In the genomic region with DNA sequence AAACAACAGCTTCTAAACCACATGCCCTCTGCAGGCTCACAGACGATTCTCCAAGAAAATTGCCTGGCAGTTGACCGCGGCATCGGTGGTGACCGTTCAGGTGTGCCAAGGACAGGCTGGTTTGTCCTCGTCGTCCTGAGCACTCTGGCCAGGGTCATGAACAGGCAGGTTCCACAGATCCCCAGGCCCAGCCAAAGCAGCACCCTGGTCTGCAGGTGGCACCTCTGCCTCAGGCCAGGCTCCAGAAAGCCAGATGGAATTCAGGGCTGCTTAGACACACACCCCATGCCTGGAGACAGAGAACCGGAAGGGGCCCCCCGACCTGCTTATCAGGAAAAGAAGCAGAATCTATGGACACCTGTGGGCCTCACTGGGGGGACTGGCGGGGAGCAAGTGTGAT, we compare ENCODE assay signal across 27 cellular contexts.
"Had no signal": no experiment of that assay in that cellular context is flagged by ENCODE, and none has a peak within 500 bp of the region (broad histone marks: within the 10 kb centered on the region; RNA-seq: fewer than 3 reads in every experiment).

No MANE protein-coding gene starts in this region.

- H3K27me3 ChIP-seq: adrenal gland had no signal

- H3K36me3 Mint-ChIP-seq: activated naive CD8-positive, alpha-beta T cell treated with anti-CD3 and anti-CD28 coated beads, Interleukin-2, amount 10 ng/mL, durations not matched to agents 7 days and 5 days; T-cell had no signal

- H3K27me3 Mint-ChIP-seq: activated CD4-positive, alpha-beta memory T cell treated with anti-CD3 and anti-CD28 coated beads, Interleukin-2, amount 10 ng/mL, durations not matched to agents 7 days and 5 days; activated naive CD8-positive, alpha-beta T cell treated with anti-CD3 and anti-CD28 coated beads, Interleukin-2, amount 10 ng/mL, durations not matched to agents 7 days and 5 days had no signal

- H3K4me1 ChIP-seq: adrenal gland, breast epithelium had no signal

- H3K27ac ChIP-seq: adrenal gland, breast epithelium, VCaP had no signal

- H3K9me3 Mint-ChIP-seq: activated CD4-positive, alpha-beta memory T cell treated with anti-CD3 and anti-CD28 coated beads, Interleukin-2, amount 10 ng/mL, durations not matched to agents 7 days and 5 days; activated naive CD8-positive, alpha-beta T cell treated with anti-CD3 and anti-CD28 coated beads, Interleukin-2, amount 10 ng/mL, durations not matched to agents 7 days and 5 days; T-cell had no signal

- H3K4me1 Mint-ChIP-seq: activated CD4-positive, alpha-beta memory T cell treated with anti-CD3 and anti-CD28 coated beads, Interleukin-2, amount 10 ng/mL, durations not matched to agents 7 days and 5 days; activated naive CD8-positive, alpha-beta T cell treated with anti-CD3 and anti-CD28 coated beads, Interleukin-2, amount 10 ng/mL, durations not matched to agents 7 days and 5 days; T-cell had no signal

- H3K9me3 ChIP-seq: adrenal gland, breast epithelium had no signal

- H3K4me3 Mint-ChIP-seq: activated CD4-positive, alpha-beta memory T cell treated with anti-CD3 and anti-CD28 coated beads, Interleukin-2, amount 10 ng/mL, durations not matched to agents 7 days and 5 days; activated naive CD8-positive, alpha-beta T cell treated with anti-CD3 and anti-CD28 coated beads, Interleukin-2, amount 10 ng/mL, durations not matched to agents 7 days and 5 days; T-cell had no signal

- ATAC-seq: PC-3, T-cell had no signal

- H3K4me3 ChIP-seq: adrenal gland, breast epithelium had no signal

- H3K36me3 ChIP-seq: adrenal gland, breast epithelium had no signal

- DNase-seq: activated CD4-positive, alpha-beta memory T cell treated with anti-CD3 and anti-CD28 coated beads, Interleukin-2, amount 10 ng/mL, durations not matched to agents 7 days and 5 days; activated CD4-positive, alpha-beta T cell treated with anti-CD3 and anti-CD28 coated beads, Interleukin-2, amount 50 U/mL, for 1 hour; activated CD4-positive, CD25-positive, alpha-beta regulatory T cell; activated CD8-positive, alpha-beta memory T cell treated with anti-CD3 and anti-CD28 coated beads, Interleukin-2, amount 50 U/mL, for 48 hours; activated naive CD4-positive, alpha-beta T cell treated with anti-CD3 and anti-CD28 coated beads, Interleukin-2, amount 50 U/mL, for 16 hours; activated naive CD8-positive, alpha-beta T cell treated with anti-CD3 and anti-CD28 coated beads, Interleukin-2, amount 10 ng/mL, durations not matched to agents 7 days and 5 days; activated T-cell treated with anti-CD3 and anti-CD28 coated beads, Interleukin-2, amount 50 U/mL, for 1 hour; anterior cingulate cortex; central memory CD4-positive, alpha-beta T cell; MM.1S; NCI-H1048; NCI-H146; NCI-H187 treated with DMSO at 0.1 percent for 48 hours; NCI-H2081 treated with DMSO at 0.1 percent for 48 hours; NCI-H2227 treated with DMSO at 0.1 percent for 48 hours; NCI-H446 treated with DMSO at 0.1 percent for 48 hours; NCI-H524 treated with DMSO at 0.1 percent for 48 hours; NCI-H748 treated with DMSO at 0.1 percent for 48 hours; NK-92 treated with Interleukin-12 subunit alpha and Interleukin-12 subunit beta, amount 100 ng/mL, for 24 hours; PC-3; SIG-M5; T-cell; T-helper 2 cell; T1000 had no signal

- H3K27ac Mint-ChIP-seq: activated CD4-positive, alpha-beta memory T cell treated with anti-CD3 and anti-CD28 coated beads, Interleukin-2, amount 10 ng/mL, durations not matched to agents 7 days and 5 days; activated naive CD8-positive, alpha-beta T cell treated with anti-CD3 and anti-CD28 coated beads, Interleukin-2, amount 10 ng/mL, durations not matched to agents 7 days and 5 days; T-cell had no signal
